ENCODE assay signal across 8 cellular contexts in the genomic region with DNA sequence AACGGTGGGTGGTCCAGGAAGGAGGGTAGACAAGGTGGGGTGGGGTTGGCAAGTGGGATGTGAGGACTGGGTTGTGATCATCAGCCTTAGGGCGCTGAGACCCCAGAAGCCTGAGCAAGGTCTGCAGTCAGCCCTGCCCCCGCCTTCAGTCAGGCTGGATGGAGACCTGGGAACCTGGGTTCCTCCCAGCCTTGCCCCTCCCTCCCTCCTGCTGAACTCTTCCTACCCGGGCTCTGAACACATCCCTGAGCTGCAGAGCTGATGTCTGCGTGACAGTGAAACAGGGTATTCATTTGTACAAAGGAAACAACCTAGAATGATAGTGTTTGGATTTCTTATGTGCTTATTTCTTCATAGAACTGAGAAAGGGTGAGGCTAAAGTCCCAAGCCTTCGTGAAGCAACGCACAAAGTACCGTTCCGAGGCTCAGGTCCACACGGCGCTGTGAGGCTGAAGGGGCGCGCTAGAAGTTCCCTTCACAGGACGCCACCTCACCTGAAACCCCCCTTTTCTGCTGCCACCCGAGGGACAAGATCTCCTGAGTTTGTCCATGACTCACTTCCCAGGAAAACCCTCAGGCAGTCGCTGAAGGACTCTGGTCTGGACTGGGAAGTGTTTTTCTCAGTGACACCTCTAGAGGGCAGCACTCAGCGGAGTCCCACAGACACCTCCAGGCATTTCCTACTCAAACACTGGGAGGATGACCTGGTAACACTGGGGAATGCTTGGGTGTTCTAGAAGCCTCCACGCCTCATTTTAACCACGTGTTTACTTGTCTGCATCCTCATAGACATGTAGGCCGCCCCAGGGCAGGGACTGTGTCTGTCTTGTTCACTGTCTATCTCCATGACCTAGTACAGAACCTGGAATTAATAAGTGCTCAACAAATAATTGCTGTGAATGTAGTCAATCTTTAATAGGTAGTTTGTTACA. TPM values are rescaled to one million over a fixed set of nuclear protein-coding genes. Genes with fewer than 3 reads are reported as not detected.
DNase-seq lines count a peak whose midpoint lies in the region; ATAC-seq, FAIRE-seq and TF ChIP-seq lines count a peak whose summit lies in the region.

No MANE protein-coding gene starts in this region.

- intact Hi-C loops in posterior vena cava (cut with DNase I): no loop called here

- H3K4me3 ChIP-seq in BE2C (ENCODE audit: low read depth, low read length): no peak overlapping the region

- H3K27me3 ChIP-seq in BE2C: no peaks in the 10 kb centered on the region

- peak; percentile 24 for FAIRE-seq in RCC 7860 (lab: Jason Lieb, UNC)

- TF ChIP-seq CTCF in BE2C (IDR thresholded peaks at IDR 0.05; ENCODE audit: low read depth, low read length): peak; percentile 86

- no peaks in the 10 kb centered on the region for H3K9me3 ChIP-seq in BE2C

- H3K36me3 ChIP-seq in BE2C: no peaks in the 10 kb centered on the region

- ATAC-seq in GM18909 (IDR thresholded peaks at IDR 0.05; ENCODE audit: poor library complexity, unreplicated experiment) (peak; percentile 73), HG03565 (IDR thresholded peaks at IDR 0.05; ENCODE audit: unreplicated experiment) (peak; percentile 83)

- DNase-seq in BE2C (peak; percentile 78), RCC 7860 (ENCODE audit: low spot score) (peak; percentile 54), activated T-helper 1 cell treated with Interleukin-2 at 50 U/mL for 16 hours (ENCODE audit: low read depth) (peak; percentile 25), foreskin melanocyte (peak; percentile 60), posterior vena cava (ENCODE audit: low spot score) (peak; percentile 71), amniotic stem cell (lab: John Stamatoyannopoulos, UW) (no peak)

- no peaks in the 10 kb centered on the region for H3K4me1 ChIP-seq in BE2C

RNA-seq across cellular contexts. Expression of a gene that starts 1.2 kb away (rescaled TPM):
- polyA plus RNA-seq in BE2C (2012; ENCODE audit: insufficient read depth, insufficient read length, low read depth): not detected
- total RNA-seq in posterior vena cava: not detected

RNA-seq across cellular contexts. Expression of a gene that starts 35.8 kb away (rescaled TPM):
- polyA plus RNA-seq in BE2C (2012; ENCODE audit: insufficient read depth, insufficient read length, low read depth): not detected
- not detected for total RNA-seq in posterior vena cava
